In genomic region chr12:49740930-49741881, GRCh38 we compare ENCODE assay signal across 8 cellular contexts. TPM values are rescaled to one million over a fixed set of nuclear protein-coding genes. Genes with fewer than 3 reads are reported as not detected.
DNase-seq lines count a peak whose midpoint lies in the region; ATAC-seq and TF ChIP-seq lines count a peak whose summit lies in the region.

TSS of gene TMBIM6 (plus strand) at chr12:49741557. CDS start at chr12:49752494, 10,937 bp downstream.

- no peaks in the 10 kb centered on the region for H3K27me3 ChIP-seq in osteoblast (ENCODE audit: insufficient read depth, low read length)
- H3K27me3 ChIP-seq in thymus (ENCODE audit: control insufficient read depth, insufficient read depth) = no peaks in the 10 kb centered on the region

- peaks cover 4% of the 10 kb centered on the region for H3K36me3 ChIP-seq in osteoblast (ENCODE audit: insufficient read depth, low read length)
- H3K36me3 ChIP-seq in thymus (ENCODE audit: control insufficient read depth, insufficient read depth) = no peaks in the 10 kb centered on the region

- H3K36me3 Mint-ChIP-seq in activated naive CD8-positive, alpha-beta T cell = peaks cover 5% of the 10 kb centered on the region

- 6% methylated on average over 50 of the region's 50 CpGs for WGBS in thymus

- H3K27me3 Mint-ChIP-seq in activated naive CD8-positive, alpha-beta T cell = no peaks in the 10 kb centered on the region

- H3K4me3 ChIP-seq in osteoblast (ENCODE audit: insufficient read depth, low read length) = peak within 1 kb of the TSS; percentile 98
- H3K4me3 ChIP-seq in thymus (ENCODE audit: low read length) = peak within 1 kb of the TSS; percentile 74

- POLR2A ChIA-PET in GM10248 (lab: Yijun Ruan, JAX) = interaction anchor here (0.5 to 1.8 kb wide), 27 partner anchors 13 to 633 kb away, joined by 3 to 11 read pairs (median 4); partner anchors contain the start of genes NCKAP5L and TROAP

- DNase-seq in GM10248 (ENCODE audit: extremely low spot score) (peak; percentile 95), NCI-H1092 (lab: John Stamatoyannopoulos, UW) (peak; percentile 97), SKM-1 (lab: John Stamatoyannopoulos, UW; ENCODE audit: unreplicated experiment) (peak; percentile 91), glomerular visceral epithelial cell (ENCODE audit: extremely low spot score) (peak; percentile 100), osteoblast (ENCODE audit: insufficient read length, low spot score, missing footprints) (peak; percentile 93)

- H2AFZ ChIP-seq in osteoblast (ENCODE audit: low read length) = peak within 1 kb of the TSS; percentile 91

- CTCF ChIA-PET in GM10248 (lab: Yijun Ruan, JAX) = interaction anchor here (0.5 to 3.3 kb wide), 60 partner anchors 8 to 399 kb away, joined by 3 to 48 read pairs (median 6); partner anchors contain the start of genes BCDIN3D, FMNL3 and PRPF40B

- no peaks in the 10 kb centered on the region for H3K9me3 ChIP-seq in osteoblast (ENCODE audit: low read depth, low read length)
- H3K9me3 ChIP-seq in thymus (ENCODE audit: control insufficient read depth) = no peaks in the 10 kb centered on the region

- H4K20me1 ChIP-seq in osteoblast (ENCODE audit: insufficient read depth, low read length) = peaks cover 43% of the 10 kb centered on the region

- H3K27ac ChIP-seq in osteoblast (ENCODE audit: low read depth, low read length) (peak within 1 kb of the TSS; percentile 99), thymus (ENCODE audit: low read depth) (peak within 1 kb of the TSS; percentile 99)

- TF ChIP-seq CTCF in GM10248 (IDR thresholded peaks at IDR 0.05; ENCODE audit: control extremely low read depth, extremely low read depth, low read depth, missing control alignments) (peak; percentile 95), osteoblast (IDR thresholded peaks at IDR 0.05; ENCODE audit: extremely low read depth, low read depth, low read length) (peak; percentile 99)

- peak within 1 kb of the TSS; percentile 93 for H3K4me3 Mint-ChIP-seq in activated naive CD8-positive, alpha-beta T cell

- peaks cover 23% of the 10 kb centered on the region for H3K4me1 ChIP-seq in osteoblast (ENCODE audit: insufficient read depth, low read length)
- peaks cover 6% of the 10 kb centered on the region for H3K4me1 ChIP-seq in thymus (ENCODE audit: control insufficient read depth, insufficient read depth, low read length)

- H3K27ac Mint-ChIP-seq in activated naive CD8-positive, alpha-beta T cell = peak within 1 kb of the TSS; percentile 100

- peaks cover 37% of the 10 kb centered on the region for H3K4me1 Mint-ChIP-seq in activated naive CD8-positive, alpha-beta T cell (ENCODE audit: low read depth)

- H3K9me3 Mint-ChIP-seq in activated naive CD8-positive, alpha-beta T cell (ENCODE audit: low read depth) = no peaks in the 10 kb centered on the region

- ATAC-seq in HG02588 (IDR thresholded peaks at IDR 0.05; ENCODE audit: unreplicated experiment) = peak; percentile 92

- peak within 1 kb of the TSS; percentile 95 for H3K4me2 ChIP-seq in osteoblast (ENCODE audit: insufficient read depth, low read length)

- peaks cover 49% of the 10 kb centered on the region for H3K79me2 ChIP-seq in osteoblast (ENCODE audit: insufficient read depth, low read length)

RNA-seq across cellular contexts. Expression of gene TMBIM6, which starts in this region (rescaled TPM):
- 398 and 421 TPM in 2 replicates for total RNA-seq in osteoblast
- 161 TPM for polyA plus RNA-seq in thymus

Comparison
In these comparisons a context has a peak if more than half of its experiments do, and no peak if none do; other contexts are left out.
1. Peak in every context shown above with its lines: DNase-seq, ATAC-seq, H3K4me3 ChIP-seq and H3K27ac ChIP-seq.